26 cellular contexts compared by ENCODE assay signal in the genomic region with DNA sequence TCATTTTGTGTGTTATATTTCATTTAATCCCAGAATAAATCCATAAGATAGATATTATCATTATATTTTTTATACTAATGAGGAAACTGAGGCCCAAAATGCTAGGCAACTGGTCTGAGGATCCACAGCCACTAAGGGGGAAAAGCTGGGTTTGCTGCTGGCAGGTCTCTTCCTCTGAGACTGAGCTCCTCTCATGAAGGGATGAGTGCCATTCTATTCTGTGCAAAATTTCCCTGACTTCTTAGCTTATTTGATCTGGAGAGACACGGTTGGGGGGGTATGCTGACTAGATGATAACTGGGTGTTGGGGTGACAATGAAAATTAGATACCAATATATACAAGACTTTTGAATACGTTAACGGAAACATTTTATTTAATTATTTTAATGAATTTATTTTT. TPM values are rescaled to one million over a fixed set of nuclear protein-coding genes. Genes with fewer than 3 reads are reported as not detected.
DNase-seq lines count a peak whose midpoint lies in the region; ATAC-seq and TF ChIP-seq lines count a peak whose summit lies in the region.
"Had no signal": no experiment of that assay in that cellular context is flagged by ENCODE, and none has a peak within 500 bp of the region (broad histone marks: within the 10 kb centered on the region; RNA-seq: fewer than 3 reads in every experiment).

No MANE protein-coding gene starts in this region.

- H3K36me3 Mint-ChIP-seq in activated T-cell treated with anti-CD3 and anti-CD28 coated beads, Interleukin-2, amount 50 U/mL, for 4 hours (ENCODE audit: insufficient read depth), result peaks cover 3% of the 10 kb centered on the region
- peaks cover 1 to 11% (median 3%) of the 10 kb centered on the region in 5 donors for H3K36me3 Mint-ChIP-seq in naive thymus-derived CD4-positive, alpha-beta T cell

- no peaks in the 10 kb centered on the region for H3K9me3 Mint-ChIP-seq in activated T-cell treated with anti-CD3 and anti-CD28 coated beads, Interleukin-2, amount 50 U/mL, for 4 hours
- no peaks in the 10 kb centered on the region for H3K9me3 Mint-ChIP-seq in naive thymus-derived CD4-positive, alpha-beta T cell
- H3K9me3 Mint-ChIP-seq: nephron had no signal

- peak overlapping the region; percentile 3 for H3K4me3 Mint-ChIP-seq in activated T-cell treated with anti-CD3 and anti-CD28 coated beads, Interleukin-2, amount 50 U/mL, for 4 hours
- peak overlapping the region in 9 of 10 donors; percentile 53 to 100 (median 73) for H3K4me3 Mint-ChIP-seq in naive thymus-derived CD4-positive, alpha-beta T cell
- H3K4me3 Mint-ChIP-seq: nephron had no signal

- in situ Hi-C loops in brain microvascular endothelial cell (cut with HindIII; ENCODE audit: low pct_ligation_motif_present, low sequenced_read_pairs), result no loop called here

- no peak for ATAC-seq in activated T-cell treated with anti-CD3 and anti-CD28 coated beads, Interleukin-2, amount 50 U/mL, for 4 hours
- no peak for ATAC-seq in naive thymus-derived CD4-positive, alpha-beta T cell
- no peak for ATAC-seq in GM18520 (IDR thresholded peaks at IDR 0.05; ENCODE audit: unreplicated experiment)
- ATAC-seq: left colon, right lobe of liver had no signal

- H3K4me1 ChIP-seq in naive thymus-derived CD4-positive, alpha-beta T cell (ENCODE audit: control insufficient read depth in 2 of 2, insufficient read depth in 2 of 2, low read length in 2 of 2), result peaks cover 47 to 80% of the 10 kb centered on the region in 2 donors
- H3K4me1 ChIP-seq: breast epithelium, parathyroid adenoma, right lobe of liver had no signal

- POLR2A ChIA-PET in naive thymus-derived CD4-positive, alpha-beta T cell (lab: Charles Lee), result interaction anchor here (1.3 to 1.4 kb wide), 2 partner anchors 10 to 430 kb away, joined by 3 to 4 read pairs; partner anchors contain the start of genes ATG3 and SLC35A5

- H3K4me1 Mint-ChIP-seq in activated T-cell treated with anti-CD3 and anti-CD28 coated beads, Interleukin-2, amount 50 U/mL, for 4 hours (ENCODE audit: low read depth), result peaks cover 91% of the 10 kb centered on the region
- peaks cover 54 to 96% (median 94%) of the 10 kb centered on the region in 7 donors for H3K4me1 Mint-ChIP-seq in naive thymus-derived CD4-positive, alpha-beta T cell

- intact Hi-C loops in naive thymus-derived CD4-positive, alpha-beta T cell (cut with micrococcal nuclease), result loop anchor here in 1 of 2 donors (5.0 to 10.0 kb wide), 3 partner anchors 331 to 876 kb away; partner anchors contain the start of gene CD200R1
- intact Hi-C loops in cardiac septum (cut with DNase I), result loop anchor here (10.0 kb wide), 1 partner anchor 404 kb away; no protein-coding TSS in a partner anchor

- H3K27ac ChIP-seq in naive thymus-derived CD4-positive, alpha-beta T cell (ENCODE audit: low read depth, low read length), result peak overlapping the region; percentile 82
- H3K27ac ChIP-seq in brain microvascular endothelial cell, result no peak overlapping the region
- H3K27ac ChIP-seq: breast epithelium, parathyroid adenoma, right lobe of liver, thoracic aorta had no signal

- H3K27me3 Mint-ChIP-seq in activated T-cell treated with anti-CD3 and anti-CD28 coated beads, Interleukin-2, amount 50 U/mL, for 4 hours (ENCODE audit: low read depth), result no peaks in the 10 kb centered on the region
- H3K27me3 Mint-ChIP-seq in naive thymus-derived CD4-positive, alpha-beta T cell, result no peaks in the 10 kb centered on the region

- CTCF ChIA-PET in naive thymus-derived CD4-positive, alpha-beta T cell (lab: Charles Lee), result interaction anchor here (1.7 kb wide), 1 partner anchor 20 kb away, joined by 6 read pairs; no protein-coding TSS in a partner anchor

- TF ChIP-seq POLR2A in Raji (IDR thresholded peaks at IDR 0.05; ENCODE audit: insufficient read depth, low read depth, low read length), result peak; percentile 11; the same call in 1 of the 2 replicates

- H3K27ac Mint-ChIP-seq in naive thymus-derived CD4-positive, alpha-beta T cell, result peak overlapping the region; percentile 11 to 94 (median 90)
- H3K27ac Mint-ChIP-seq: nephron had no signal

- no peaks in the 10 kb centered on the region for H3K9me3 ChIP-seq in naive thymus-derived CD4-positive, alpha-beta T cell (ENCODE audit: control insufficient read depth in 2 of 3, low read length in 3 of 3)
- H3K9me3 ChIP-seq: breast epithelium, right lobe of liver, thoracic aorta had no signal

- TF ChIP-seq CTCF in GM06990 (IDR thresholded peaks at IDR 0.05; ENCODE audit: insufficient read depth, low read length, poor library complexity, severe bottlenecking) (no peak), brain microvascular endothelial cell (IDR thresholded peaks at IDR 0.05; ENCODE audit: low read depth, low read length, missing control alignments) (no peak)

- peak overlapping the region; percentile 74 for H3K4me3 ChIP-seq in GM06990 (replicated peaks; ENCODE audit: low read depth, low read length)
- H3K4me3 ChIP-seq in naive thymus-derived CD4-positive, alpha-beta T cell (ENCODE audit: low read length), result no peak overlapping the region
- H3K4me3 ChIP-seq in brain microvascular endothelial cell (ENCODE audit: low read depth, low read length), result no peak overlapping the region
- H3K4me3 ChIP-seq: breast epithelium, right lobe of liver, thoracic aorta had no signal

- peaks cover 6% of the 10 kb centered on the region for H3K36me3 ChIP-seq in GM06990 (ENCODE audit: control insufficient read depth, insufficient read depth, low read length)
- H3K36me3 ChIP-seq in naive thymus-derived CD4-positive, alpha-beta T cell (ENCODE audit: control insufficient read depth in 2 of 3, insufficient read depth in 3 of 3, low read length in 3 of 3), result no peaks in the 10 kb centered on the region
- no peaks in the 10 kb centered on the region for H3K36me3 ChIP-seq in brain microvascular endothelial cell (replicated peaks)
- H3K36me3 ChIP-seq: breast epithelium, right lobe of liver, thoracic aorta had no signal

- no peak for DNase-seq in activated T-cell treated with anti-CD3 and anti-CD28 coated beads, Interleukin-2, amount 50 U/mL, for 4 hours
- DNase-seq in activated T-cell treated with anti-CD3 and anti-CD28 coated beads for 4 hours, result no peak
- DNase-seq in GM06990 (ENCODE audit: extremely low read depth, insufficient read length), result no peak
- DNase-seq in naive thymus-derived CD4-positive, alpha-beta T cell, result peak in 1 of 9 donors; percentile 17
- no peak for DNase-seq in cardiac septum (ENCODE audit: low spot score)
- no peak for DNase-seq in brain microvascular endothelial cell
- DNase-seq: activated CD4-positive, alpha-beta T cell treated with anti-CD3 and anti-CD28 coated beads for 4 hours; C1 segment of cervical spinal cord; DMS153; GDM1; HCEC 1CT; head of caudate nucleus; left colon; mesendoderm; NCI-H1436 treated with DMSO at 0.1 percent for 48 hours; NCI-H524 treated with DMSO at 0.1 percent for 48 hours; right lobe of liver; Right ventricle myocardium superior; SW 1271 had no signal

- no peaks in the 10 kb centered on the region for H3K27me3 ChIP-seq in GM06990 (replicated peaks; ENCODE audit: control insufficient read depth, insufficient read depth, low read length)
- no peaks in the 10 kb centered on the region for H3K27me3 ChIP-seq in naive thymus-derived CD4-positive, alpha-beta T cell (ENCODE audit: control insufficient read depth in 2 of 2, insufficient read depth in 2 of 2, low read length in 2 of 2)
- H3K27me3 ChIP-seq in brain microvascular endothelial cell (replicated peaks), result no peaks in the 10 kb centered on the region
- H3K27me3 ChIP-seq: breast epithelium, right lobe of liver had no signal

RNA-seq across cellular contexts. Expression of gene GCSAM, which starts 1.9 kb away (rescaled TPM):
- 1 to 10 TPM; 1.3 to 2.0 (median 2.0) TPM for total RNA-seq in activated T-cell treated with anti-CD3 and anti-CD28 coated beads, Interleukin-2, amount 50 U/mL, for 4 hours
- total RNA-seq in naive thymus-derived CD4-positive, alpha-beta T cell, result 10 to 100 TPM in 4 of 5 experiments, 1 to 10 TPM in 1; 5.5 to 28.5 (median 18.5) TPM
- 10 to 100 TPM; 27.7 to 38.8 TPM for polyA plus RNA-seq in naive thymus-derived CD4-positive, alpha-beta T cell
- total RNA-seq in cardiac septum, result not detected
- total RNA-seq: A673, Right ventricle myocardium superior had no signal

RNA-seq across cellular contexts. Expression of gene C3orf52, which starts 44.9 kb away (rescaled TPM):
- total RNA-seq in activated T-cell treated with anti-CD3 and anti-CD28 coated beads, Interleukin-2, amount 50 U/mL, for 4 hours, result 1 to 10 TPM; 1.5 to 2.2 (median 2.1) TPM
- 10 to 100 TPM in 1 of 5 experiments, 1 to 10 TPM in 4; 1.2 to 12.3 (median 1.9) TPM for total RNA-seq in naive thymus-derived CD4-positive, alpha-beta T cell
- 1 to 10 TPM; 1.3 to 2.1 TPM for polyA plus RNA-seq in naive thymus-derived CD4-positive, alpha-beta T cell
- total RNA-seq in cardiac septum, result 5.1 TPM
